16 cellular contexts compared by ENCODE assay signal in genomic region chr12:119683413-119683812, GRCh38. TPM values are rescaled to one million over a fixed set of nuclear protein-coding genes. Genes with fewer than 3 reads are reported as not detected.
DNase-seq lines count a peak whose midpoint lies in the region; ATAC-seq and TF ChIP-seq lines count a peak whose summit lies in the region.
"Had no signal": no experiment of that assay in that cellular context is flagged by ENCODE, and none has a peak within 500 bp of the region (broad histone marks: within the 10 kb centered on the region; RNA-seq: fewer than 3 reads in every experiment).

No MANE protein-coding gene starts in this region.

- no peak for TF ChIP-seq POLR2A in stomach (IDR thresholded peaks at IDR 0.05)

- ATAC-seq in GM21723 (IDR thresholded peaks at IDR 0.05; ENCODE audit: unreplicated experiment) (no peak), GM21367 (IDR thresholded peaks at IDR 0.05; ENCODE audit: unreplicated experiment) (no peak), heart right ventricle (no peak)
- ATAC-seq: right cardiac atrium, Right ventricle myocardium inferior had no signal

- H3K36me3 ChIP-seq in stomach (peaks cover 38 to 46% (median 41%) of the 10 kb centered on the region in 4 donors), heart right ventricle (peaks cover 0 to 49% (median 31%) of the 10 kb centered on the region in 9 donors)

- H3K4me1 ChIP-seq in stomach, result peaks cover 25 to 48% (median 33%) of the 10 kb centered on the region in 4 donors
- peaks cover 0 to 62% (median 19%) of the 10 kb centered on the region in 9 donors for H3K4me1 ChIP-seq in heart right ventricle

- H3K27ac Mint-ChIP-seq in T-helper 2 cell treated with Interferon-gamma antibody and Interleukin-4, amounts not matched to agents 5 μg/mL and 100 μg/mL, for 36 hours, result peak overlapping the region; percentile 53

- no peak overlapping the region for H3K4me3 ChIP-seq in fibroblast of pulmonary artery (replicated peaks; ENCODE audit: low read depth, low read length)
- no peak overlapping the region for H3K4me3 ChIP-seq in stomach
- no peak overlapping the region for H3K4me3 ChIP-seq in heart right ventricle
- H3K4me3 ChIP-seq: mucosa of descending colon had no signal

- peaks cover 11% of the 10 kb centered on the region for H3K4me1 Mint-ChIP-seq in T-helper 2 cell treated with Interferon-gamma antibody and Interleukin-4, amounts not matched to agents 5 μg/mL and 100 μg/mL, for 36 hours (ENCODE audit: low read depth)

- TF ChIP-seq CTCF in VCaP (conservative IDR thresholded peaks at IDR 0.05) (no peak), fibroblast of pulmonary artery (IDR thresholded peaks at IDR 0.05; ENCODE audit: low read length, missing control alignments) (no peak), stomach (IDR thresholded peaks at IDR 0.05) (no peak), heart right ventricle (IDR thresholded peaks at IDR 0.05) (no peak)

- H3K9me3 ChIP-seq in stomach (no peaks in the 10 kb centered on the region), heart right ventricle (no peaks in the 10 kb centered on the region)
- H3K9me3 ChIP-seq: mucosa of descending colon had no signal

- WGBS in stomach, 5 donors, result 67 to 89% (median 76%) methylated on average over 6 of the region's 6 CpGs
- WGBS in heart right ventricle, 2 donors, result 73 to 76% methylated on average over 6 of the region's 6 CpGs

- TF ChIP-seq EP300 in stomach (IDR thresholded peaks at IDR 0.05), result no peak

- no peaks in the 10 kb centered on the region for H3K27me3 ChIP-seq in stomach
- H3K27me3 ChIP-seq in heart right ventricle, result no peaks in the 10 kb centered on the region

- H3K36me3 Mint-ChIP-seq in T-helper 2 cell treated with Interferon-gamma antibody and Interleukin-4, amounts not matched to agents 5 μg/mL and 100 μg/mL, for 36 hours (ENCODE audit: low read depth), result peaks cover 60% of the 10 kb centered on the region

- intact Hi-C loops in stomach (cut with DNase I; ENCODE audit: low total_unique reads) (no loop called here), heart right ventricle (cut with DNase I) (no loop called here)

- H3K27ac ChIP-seq in VCaP (peak overlapping the region; percentile 71), stomach (peak overlapping the region; percentile 58 to 79 (median 63)), heart right ventricle (peak overlapping the region in 1 of 10 donors; percentile 42)
- H3K27ac ChIP-seq: epithelial cell of prostate had no signal

- DNase-seq in T-helper 2 cell treated with Interferon-gamma antibody and Interleukin-4, amounts not matched to agents 5 μg/mL and 100 μg/mL, for 36 hours (ENCODE audit: low spot score), result no peak
- DNase-seq in T-helper 2 cell (no peak), fibroblast of pulmonary artery (ENCODE audit: low read depth) (peak; percentile 35), stomach (no peak), heart right ventricle (no peak)
- DNase-seq: activated T-cell treated with anti-CD3 and anti-CD28 coated beads, Interleukin-2, amount 50 U/mL, for 1 hour; DMS153; mucosa of descending colon; NCI-H1417 treated with DMSO at 0.1 percent for 48 hours; NCI-H526; right cardiac atrium had no signal

- H3K27me3 Mint-ChIP-seq in T-helper 2 cell treated with Interferon-gamma antibody and Interleukin-4, amounts not matched to agents 5 μg/mL and 100 μg/mL, for 36 hours (ENCODE audit: low read depth), result no peaks in the 10 kb centered on the region

- H3K9me3 Mint-ChIP-seq in T-helper 2 cell treated with Interferon-gamma antibody and Interleukin-4, amounts not matched to agents 5 μg/mL and 100 μg/mL, for 36 hours, result no peaks in the 10 kb centered on the region

- no peak overlapping the region for H3K4me3 Mint-ChIP-seq in T-helper 2 cell treated with Interferon-gamma antibody and Interleukin-4, amounts not matched to agents 5 μg/mL and 100 μg/mL, for 36 hours

RNA-seq across cellular contexts. Expression of gene PRKAB1, which starts 15.5 kb away (rescaled TPM):
- total RNA-seq in stomach, result 100 to 1,000 TPM in 1 of 5 donors, 10 to 100 TPM in 4; 22.6 to 143 (median 53.6) TPM
- polyA plus RNA-seq in stomach, result 10 to 100 TPM; 30.7 to 53.6 (median 45.8) TPM
- total RNA-seq in heart right ventricle, result 10 to 100 TPM in 5 of 10 donors, 1 to 10 TPM in 5; 8.6 to 14.5 (median 10.4) TPM
- polyA plus RNA-seq in heart right ventricle, result 10 to 100 TPM; 13.5 to 14.3 TPM
